16 cellular contexts compared by ENCODE assay signal in genomic region chr20:6599876-6600275, GRCh38.
DNase-seq lines count a peak whose midpoint lies in the region; ATAC-seq, FAIRE-seq and TF ChIP-seq lines count a peak whose summit lies in the region.
"Had no signal": no experiment of that assay in that cellular context is flagged by ENCODE, and none has a peak within 500 bp of the region (broad histone marks: within the 10 kb centered on the region; RNA-seq: fewer than 3 reads in every experiment).

No MANE protein-coding gene starts in this region.

- intact Hi-C loops in IMR-90 (cut with micrococcal nuclease), result no loop called here
- intact Hi-C loops in posterior vena cava (cut with DNase I), result no loop called here

- no TSS peak for BruUV-seq in IMR-90 (replicated peaks; lab: Mats Ljungman, UMichigan)

- H3K9ac ChIP-seq in IMR-90 (ENCODE audit: low read depth, low read length) (no peak overlapping the region), astrocyte (ENCODE audit: low read length) (no peak overlapping the region)

- CTCF ChIA-PET in A549 (lab: Yijun Ruan, JAX) (interaction anchor here (0.9 to 3.5 kb wide), 2 partner anchors 17 to 1336 kb away, joined by 3 to 15 read pairs; no protein-coding TSS in a partner anchor), IMR-90 (lab: Yijun Ruan, JAX) (interaction anchor here (0.9 kb wide), 1 partner anchor 90 kb away, joined by 3 read pairs; no protein-coding TSS in a partner anchor)
- CTCF ChIA-PET in activated CD8-positive, alpha-beta memory T cell treated with anti-CD3 and anti-CD28 coated beads, Interleukin-2, amount 10 ng/mL, durations not matched to agents 7 days and 5 days (lab: Charles Lee), result no interaction called here

- no peak for DNase-seq in A549 (ENCODE audit: low read depth in 1 of 2, low spot score in 1 of 2)
- peak; percentile 5 for DNase-seq in IMR-90
- DNase-seq in astrocyte (ENCODE audit: low read depth), result peak; percentile 44
- peak; percentile 3 for DNase-seq in kidney glomerular epithelial cell (lab: John Stamatoyannopoulos, UW)
- no peak for DNase-seq in activated CD8-positive, alpha-beta memory T cell treated with anti-CD3 and anti-CD28 coated beads, Interleukin-2, amount 10 ng/mL, durations not matched to agents 7 days and 5 days
- no peak for DNase-seq in stimulated activated CD4-positive, alpha-beta T cell treated with anti-CD3 and anti-CD28 coated beads, Interleukin-1b, Interleukin-23, amount 100 ng/mL, for 48 hours
- DNase-seq in posterior vena cava (ENCODE audit: low spot score), result no peak
- DNase-seq: COR-L47, H9, Kasumi-1, NCI-H1930, NCI-H510A had no signal

- no peaks in the 10 kb centered on the region for H3K9me1 ChIP-seq in IMR-90 (ENCODE audit: insufficient read depth, low read length)

- H3K14ac ChIP-seq in IMR-90 (replicated peaks; ENCODE audit: low read depth, low read length), result no peak overlapping the region

- no peak overlapping the region for H2AK9ac ChIP-seq in IMR-90 (replicated peaks; ENCODE audit: low read depth, low read length, poor library complexity)

- H3K27me3 Mint-ChIP-seq in astrocyte (ENCODE audit: low read depth, unreplicated experiment), result no peaks in the 10 kb centered on the region
- no peaks in the 10 kb centered on the region for H3K27me3 Mint-ChIP-seq in activated CD8-positive, alpha-beta memory T cell treated with anti-CD3 and anti-CD28 coated beads, Interleukin-2, amount 10 ng/mL, durations not matched to agents 7 days and 5 days

- dilution Hi-C loops in IMR-90 (cut with HindIII; ENCODE audit: low sequenced_read_pairs, unreplicated experiment), result no loop called here

- no peak overlapping the region for H3K4me3 Mint-ChIP-seq in astrocyte (ENCODE audit: unreplicated experiment)
- H3K4me3 Mint-ChIP-seq in activated CD8-positive, alpha-beta memory T cell treated with anti-CD3 and anti-CD28 coated beads, Interleukin-2, amount 10 ng/mL, durations not matched to agents 7 days and 5 days, result no peak overlapping the region
- H3K4me3 Mint-ChIP-seq: CD14-positive monocyte, H9 had no signal

- no peak overlapping the region for H2AFZ ChIP-seq in IMR-90 (replicated peaks; ENCODE audit: low read length, poor library complexity)
- no peak overlapping the region for H2AFZ ChIP-seq in astrocyte (ENCODE audit: low read depth, low read length)

- no peak for TF ChIP-seq RAD21 in A549 (conservative IDR thresholded peaks at IDR 0.05 in 1 of 2, IDR thresholded peaks at IDR 0.05 in 1 of 2)
- TF ChIP-seq RAD21 in IMR-90 (IDR thresholded peaks at IDR 0.05; ENCODE audit: low read length), result no peak

- FAIRE-seq in A549 (lab: Jason Lieb, UNC), result peak; percentile 63
- no peak for FAIRE-seq in astrocyte (lab: Jason Lieb, UNC)

- H3K18ac ChIP-seq in IMR-90 (ENCODE audit: low read depth, low read length), result no peak overlapping the region

- H3K4ac ChIP-seq in IMR-90 (ENCODE audit: low read depth, low read length), result no peak overlapping the region

- no peak overlapping the region for H3K23ac ChIP-seq in IMR-90 (ENCODE audit: low read depth, low read length)

- TF ChIP-seq POLR2A in A549 (IDR thresholded peaks at IDR 0.05; ENCODE audit: low read length) (no peak), IMR-90 (IDR thresholded peaks at IDR 0.05; ENCODE audit: low read depth, low read length) (no peak)

- no peaks in the 10 kb centered on the region for H3K9me3 Mint-ChIP-seq in astrocyte (ENCODE audit: unreplicated experiment)
- no peaks in the 10 kb centered on the region for H3K9me3 Mint-ChIP-seq in activated CD8-positive, alpha-beta memory T cell treated with anti-CD3 and anti-CD28 coated beads, Interleukin-2, amount 10 ng/mL, durations not matched to agents 7 days and 5 days (ENCODE audit: low read depth)
- H3K9me3 Mint-ChIP-seq: H9 had no signal

- H3K4me3 ChIP-seq in A549 (no peak overlapping the region), IMR-90 (ENCODE audit: insufficient read depth, low read depth, low read length) (no peak overlapping the region), astrocyte (ENCODE audit: insufficient read depth, low read depth, low read length) (no peak overlapping the region)
- H3K4me3 ChIP-seq: SK-N-MC had no signal

- H3K79me2 ChIP-seq in astrocyte (ENCODE audit: insufficient read depth, low read length), result no peaks in the 10 kb centered on the region

- no peak overlapping the region for H4K8ac ChIP-seq in IMR-90 (ENCODE audit: low read depth in 2 of 2, low read length in 2 of 2)

- no peak overlapping the region for H3K27ac ChIP-seq in A549
- no peak overlapping the region for H3K27ac ChIP-seq in IMR-90 (ENCODE audit: insufficient read depth, low read length)
- H3K27ac ChIP-seq in astrocyte (ENCODE audit: low read depth, low read length), result no peak overlapping the region
- H3K27ac ChIP-seq: SK-N-MC had no signal

- H3K9me3 ChIP-seq in A549, result no peaks in the 10 kb centered on the region
- no peaks in the 10 kb centered on the region for H3K9me3 ChIP-seq in IMR-90 (ENCODE audit: control insufficient read depth, insufficient read depth, low read length)
- H3K9me3 ChIP-seq in astrocyte (ENCODE audit: insufficient read depth, low read depth, low read length), result no peaks in the 10 kb centered on the region

- H2BK5ac ChIP-seq in IMR-90 (ENCODE audit: low read depth, low read length, poor library complexity, severe bottlenecking), result no peak overlapping the region

- no peak for TF ChIP-seq EP300 in A549 (IDR thresholded peaks at IDR 0.05)

- H3K4me2 ChIP-seq in A549 (no peak overlapping the region), IMR-90 (ENCODE audit: low read depth, low read length) (no peak overlapping the region), astrocyte (ENCODE audit: low read length) (no peak overlapping the region)

- H4K5ac ChIP-seq in IMR-90 (ENCODE audit: low read depth, low read length), result no peak overlapping the region

- in situ Hi-C loops in IMR-90 (cut with MboI; ENCODE audit: low sequenced_read_pairs), result no loop called here

- H4K20me1 ChIP-seq in IMR-90 (ENCODE audit: insufficient read depth, low read length) (no peaks in the 10 kb centered on the region), astrocyte (ENCODE audit: insufficient read depth, low read length) (no peaks in the 10 kb centered on the region)

- TF ChIP-seq CTCF in A549 (IDR thresholded peaks at IDR 0.05) (no peak), IMR-90 (conservative IDR thresholded peaks at IDR 0.05; ENCODE audit: low read depth, low read length) (no peak), astrocyte (IDR thresholded peaks at IDR 0.05; ENCODE audit: insufficient read depth, low read depth, low read length) (no peak)

- POLR2A ChIA-PET in A549 (lab: Yijun Ruan, JAX) (no interaction called here), IMR-90 (lab: Charles Lee; ENCODE audit: unreplicated experiment) (no interaction called here)

- no peak overlapping the region for H4K91ac ChIP-seq in IMR-90 (ENCODE audit: insufficient read depth, low read depth, low read length)

- ATAC-seq in A549, result no peak
- ATAC-seq in IMR-90 (ENCODE audit: low read depth), result no peak
- no peak for ATAC-seq in activated CD8-positive, alpha-beta memory T cell treated with anti-CD3 and anti-CD28 coated beads, Interleukin-2, amount 10 ng/mL, durations not matched to agents 7 days and 5 days
- ATAC-seq in HG03280 (IDR thresholded peaks at IDR 0.05; ENCODE audit: unreplicated experiment), result no peak
- ATAC-seq: Right ventricle myocardium inferior had no signal

- WGBS in A549 (ENCODE audit: missing lambda C conversion rate), result 1% methylated on average over 2 of the region's 2 CpGs
- WGBS in IMR-90 (ENCODE audit: extremely low coverage in 2 of 2, insufficient read length in 1 of 2), 2 experiments, result no CpG with 5 or more reads among the region's 2 CpGs

- no peak overlapping the region for H3K27ac Mint-ChIP-seq in astrocyte (ENCODE audit: unreplicated experiment)
- H3K27ac Mint-ChIP-seq in activated CD8-positive, alpha-beta memory T cell treated with anti-CD3 and anti-CD28 coated beads, Interleukin-2, amount 10 ng/mL, durations not matched to agents 7 days and 5 days, result no peak overlapping the region
- H3K27ac Mint-ChIP-seq: H9 had no signal

- H2BK120ac ChIP-seq in IMR-90 (ENCODE audit: low read depth, low read length), result no peak overlapping the region

- H3K36me3 ChIP-seq in IMR-90 (ENCODE audit: control insufficient read depth, insufficient read depth, low read length), result no peaks in the 10 kb centered on the region
- no peaks in the 10 kb centered on the region for H3K36me3 ChIP-seq in astrocyte (ENCODE audit: insufficient read depth, low read length)

- no peak overlapping the region for H3K56ac ChIP-seq in IMR-90 (ENCODE audit: extremely low read depth, insufficient read depth, low read length)

- H3K4me1 Mint-ChIP-seq in astrocyte (ENCODE audit: low read depth, unreplicated experiment), result peaks cover 5% of the 10 kb centered on the region
- H3K4me1 Mint-ChIP-seq in activated CD8-positive, alpha-beta memory T cell treated with anti-CD3 and anti-CD28 coated beads, Interleukin-2, amount 10 ng/mL, durations not matched to agents 7 days and 5 days, result no peaks in the 10 kb centered on the region
- H3K4me1 Mint-ChIP-seq: CD14-positive monocyte had no signal

- H3K27me3 ChIP-seq in IMR-90 (ENCODE audit: control insufficient read depth, insufficient read depth, low read length), result peaks cover 9% of the 10 kb centered on the region
- no peaks in the 10 kb centered on the region for H3K27me3 ChIP-seq in astrocyte (ENCODE audit: insufficient read depth, low read length)

- H3K4me1 ChIP-seq in A549, result no peaks in the 10 kb centered on the region
- H3K4me1 ChIP-seq in IMR-90 (ENCODE audit: control insufficient read depth, insufficient read depth, low read length), result peaks cover 8% of the 10 kb centered on the region
- peaks cover 5% of the 10 kb centered on the region for H3K4me1 ChIP-seq in astrocyte (ENCODE audit: insufficient read depth, low read length)

- H3K36me3 Mint-ChIP-seq in astrocyte (ENCODE audit: low read depth, unreplicated experiment), result peaks cover 2% of the 10 kb centered on the region
- no peaks in the 10 kb centered on the region for H3K36me3 Mint-ChIP-seq in activated CD8-positive, alpha-beta memory T cell treated with anti-CD3 and anti-CD28 coated beads, Interleukin-2, amount 10 ng/mL, durations not matched to agents 7 days and 5 days
- H3K36me3 Mint-ChIP-seq: CD14-positive monocyte had no signal

- H2BK20ac ChIP-seq in IMR-90 (ENCODE audit: low read depth, low read length), result no peak overlapping the region

- no peak overlapping the region for H2AK5ac ChIP-seq in IMR-90 (ENCODE audit: low read depth, low read length)

- no peak overlapping the region for H2BK15ac ChIP-seq in IMR-90 (ENCODE audit: low read depth, low read length)

- H3K79me1 ChIP-seq in IMR-90 (ENCODE audit: low read depth in 1 of 2, low read length in 2 of 2), result no peaks in the 10 kb centered on the region

TF ChIP-seq in A549, 52 proteins besides CTCF, POLR2A, EP300 and RAD21 (continues in another document):
- no peak for TF ChIP-seq MAX (IDR thresholded peaks at IDR 0.05)

TF ChIP-seq in IMR-90, 13 proteins besides CTCF, POLR2A, EP300 and RAD21 (continues in another document):
- TF ChIP-seq MAFK (IDR thresholded peaks at IDR 0.05; ENCODE audit: low read depth, low read length) (no peak), NFE2L2 (IDR thresholded peaks at IDR 0.05; ENCODE audit: low read depth, low read length) (no peak), MAZ (IDR thresholded peaks at IDR 0.05; ENCODE audit: borderline replicate concordance, low read depth, low read length) (no peak)

Comparison
In these comparisons a context has a peak if more than half of its experiments do, and no peak if none do; other contexts are left out.
1. DNase-seq: peak in IMR-90 (single experiment), astrocyte (single experiment) and kidney glomerular epithelial cell (single experiment); none in A549 (0 of 2), activated CD8-positive, alpha-beta memory T cell treated with anti-CD3 and anti-CD28 coated beads, Interleukin-2, amount 10 ng/mL, durations not matched to agents 7 days and 5 days (single experiment), stimulated activated CD4-positive, alpha-beta T cell treated with anti-CD3 and anti-CD28 coated beads, Interleukin-1b, Interleukin-23, amount 100 ng/mL, for 48 hours (single experiment) and posterior vena cava (single experiment).